In the genomic region with DNA sequence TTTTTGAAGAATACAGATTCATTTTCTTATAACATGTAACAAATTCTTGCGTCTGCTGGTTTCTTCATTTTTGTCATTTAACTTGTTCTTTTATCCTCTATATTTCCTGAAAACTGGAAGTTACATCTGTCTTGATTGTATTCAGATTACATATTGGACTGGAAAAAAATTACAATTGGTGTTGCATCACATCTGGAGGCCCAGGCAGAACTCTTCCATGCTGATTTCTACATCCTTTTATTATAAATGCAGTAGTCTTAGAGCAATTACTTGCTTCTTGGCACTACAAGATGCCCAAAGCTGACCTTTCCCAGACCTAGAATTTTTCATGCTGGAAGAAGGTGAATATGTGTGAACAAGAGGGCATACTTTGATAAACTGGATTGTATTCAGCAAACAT, we compare ENCODE assay signal across 29 cellular contexts.
"Had no signal": no experiment of that assay in that cellular context is flagged by ENCODE, and none has a peak within 500 bp of the region (broad histone marks: within the 10 kb centered on the region; RNA-seq: fewer than 3 reads in every experiment).

No MANE protein-coding gene starts in this region.

- H3K27me3 ChIP-seq: neural progenitor cell, ovary, right atrium auricular region, right lobe of liver, spleen, suprapubic skin, testis, tibial artery, transverse colon, upper lobe of right lung, uterus had no signal

- H3K4me3 ChIP-seq: neural progenitor cell, ovary, prostate gland, right atrium auricular region, right lobe of liver, skin epidermis, smooth muscle cell, spleen, suprapubic skin, testis, tibial artery, transverse colon, upper lobe of right lung, uterus had no signal

- H3K27ac ChIP-seq: neural progenitor cell, ovary, parathyroid adenoma, prostate gland, right atrium auricular region, right lobe of liver, skin epidermis, spleen, suprapubic skin, testis, tibial artery, transverse colon, upper lobe of right lung, uterus had no signal

- H3K36me3 ChIP-seq: neural progenitor cell, ovary, prostate gland, right atrium auricular region, right lobe of liver, spleen, suprapubic skin, tibial artery, transverse colon, upper lobe of right lung, uterus had no signal

- H3K79me2 ChIP-seq: parathyroid adenoma had no signal

- H3K9ac ChIP-seq: neural progenitor cell, parathyroid adenoma had no signal

- H3K9me3 ChIP-seq: ovary, prostate gland, right atrium auricular region, right lobe of liver, suprapubic skin, testis, tibial artery, transverse colon, upper lobe of right lung, uterus had no signal

- H3K4me2 ChIP-seq: neural progenitor cell, smooth muscle cell had no signal

- H2AFZ ChIP-seq: neural progenitor cell, parathyroid adenoma had no signal

- H3K4me1 ChIP-seq: neural progenitor cell, parathyroid adenoma, prostate gland, right atrium auricular region, right lobe of liver, spleen, suprapubic skin, testis, tibial artery, transverse colon, upper lobe of right lung, uterus had no signal

- ATAC-seq: naive thymus-derived CD4-positive, alpha-beta T cell; natural killer cell; right lobe of liver; stimulated activated memory B cell treated with anti-CD40 and anti-IgM and Interleukin-4, amounts not matched to agents 10 μg/mL and 1 μg/mL and 100 μg/mL, for 72 hours; stimulated activated naive CD8-positive, alpha-beta T cell treated with anti-CD3 and anti-CD28 coated beads, Interleukin-15, amount 100 ng/mL, for 72 hours; stimulated activated naive CD8-positive, alpha-beta T cell treated with anti-CD3 and anti-CD28 coated beads, Interleukin-15, Interleukin-2, amounts not matched to agents 100 U/mL and 50 U/mL, for 24 hours; upper lobe of right lung had no signal

- DNase-seq: naive thymus-derived CD4-positive, alpha-beta T cell; natural killer cell; occipital lobe; ovary; retina; right lobe of liver; spleen; stimulated activated CD4-positive, alpha-beta T cell treated with anti-CD3 and anti-CD28 coated beads, Interleukin-12 subunit alpha, Interleukin-12 subunit beta, amount 100 ng/mL, for 4 hours; stimulated activated CD4-positive, alpha-beta T cell treated with anti-CD3 and anti-CD28 coated beads, Interleukin-1b, Interleukin-23, amount 100 ng/mL, for 48 hours; stimulated activated CD4-positive, alpha-beta T cell treated with anti-CD3 and anti-CD28 coated beads, Interleukin-4, amount 100 ng/mL, for 1 hour; stimulated activated CD4-positive, alpha-beta T cell treated with anti-CD3 and anti-CD28 coated beads, Interleukin-4, amount 100 ng/mL, for 4 hours; stimulated activated CD8-positive, alpha-beta memory T cell treated with anti-CD3 and anti-CD28 coated beads, Interleukin-4, amount 100 ng/mL, for 48 hours; stimulated activated naive CD4-positive, alpha-beta T cell; stimulated activated naive CD8-positive, alpha-beta T cell treated with anti-CD3 and anti-CD28 coated beads, Interleukin-15, amount 100 ng/mL, for 72 hours; stimulated activated naive CD8-positive, alpha-beta T cell treated with anti-CD3 and anti-CD28 coated beads, Interleukin-15, Interleukin-2, amounts not matched to agents 100 U/mL and 50 U/mL, for 24 hours; substantia nigra; testis; tibial artery; transverse colon; upper lobe of right lung; uterus had no signal
